In genomic region chr2:186197955-186198354, GRCh38 we compare ENCODE assay signal across 8 cellular contexts.
"Had no signal": no experiment of that assay in that cellular context is flagged by ENCODE, and none has a peak within 500 bp of the region (broad histone marks: within the 10 kb centered on the region; RNA-seq: fewer than 3 reads in every experiment).

No MANE protein-coding gene starts in this region.

- H3K4me3 ChIP-seq: GM23248, HAP-1 had no signal

- H3K9me3 ChIP-seq: HAP-1 had no signal

- H3K4me1 ChIP-seq: HAP-1 had no signal

- H2AFZ ChIP-seq: GM23248 had no signal

- FAIRE-seq: HTR-8/SVneo had no signal

- DNase-seq: GM23248, GOT3, H7, HFFc6 had no signal

- ATAC-seq: HCT116 had no signal

- H3K27ac Mint-ChIP-seq: HFFc6, IgD-negative memory B cell had no signal

- H3K36me3 ChIP-seq: HAP-1 had no signal

- H3K9me3 Mint-ChIP-seq: HFFc6, IgD-negative memory B cell had no signal

- H3K4me3 Mint-ChIP-seq: HFFc6, IgD-negative memory B cell had no signal

- H3K27ac ChIP-seq: GM23248 had no signal

- H3K27me3 Mint-ChIP-seq: IgD-negative memory B cell had no signal

- H3K9ac ChIP-seq: GM23248 had no signal
